ENCODE assay signal across 11 cellular contexts in genomic region chr20:58127731-58128130, GRCh38.
DNase-seq lines count a peak whose midpoint lies in the region; ATAC-seq and TF ChIP-seq lines count a peak whose summit lies in the region.
"Had no signal": no experiment of that assay in that cellular context is flagged by ENCODE, and none has a peak within 500 bp of the region (broad histone marks: within the 10 kb centered on the region; RNA-seq: fewer than 3 reads in every experiment).

No MANE protein-coding gene starts in this region.

- peak; percentile 46 for DNase-seq in EH (ENCODE audit: low read depth)
- peak; percentile 64 to 80 for DNase-seq in NCI-H2081 (lab: John Stamatoyannopoulos, UW)
- peak; percentile 79 for DNase-seq in choroid plexus epithelial cell (ENCODE audit: low read depth)
- no peak for DNase-seq in neural crest cell (ENCODE audit: low read depth, low spot score)
- DNase-seq in NCI-H1694 treated with DMSO at 0.1 percent for 48 hours (lab: John Stamatoyannopoulos, UW), result no peak
- DNase-seq in T-helper 2 cell treated with Interferon-gamma antibody and Interleukin-4, amounts not matched to agents 5 μg/mL and 100 μg/mL, for 36 hours (ENCODE audit: low spot score), result no peak
- no peak for DNase-seq in germinal center (ENCODE audit: low spot score)
- DNase-seq: NCI-H1105 treated with DMSO at 0.1 percent for 48 hours, spleen had no signal

- H3K4me3 Mint-ChIP-seq in neural crest cell, result no peak overlapping the region
- H3K4me3 Mint-ChIP-seq in T-helper 2 cell treated with Interferon-gamma antibody and Interleukin-4, amounts not matched to agents 5 μg/mL and 100 μg/mL, for 36 hours, result no peak overlapping the region
- H3K4me3 Mint-ChIP-seq: dendritic cell treated with granulocyte-macrophage colony-stimulating factor and Interleukin-4, amounts not matched to agents 40 ng/mL and 50 ng/mL, for 4 days had no signal

- H3K36me3 Mint-ChIP-seq in neural crest cell (ENCODE audit: low read depth), result no peaks in the 10 kb centered on the region
- no peaks in the 10 kb centered on the region for H3K36me3 Mint-ChIP-seq in T-helper 2 cell treated with Interferon-gamma antibody and Interleukin-4, amounts not matched to agents 5 μg/mL and 100 μg/mL, for 36 hours (ENCODE audit: low read depth)

- H3K4me3 ChIP-seq in choroid plexus epithelial cell (ENCODE audit: low read depth, low read length), result no peak overlapping the region
- H3K4me3 ChIP-seq: spleen had no signal

- ATAC-seq in HG03175 (IDR thresholded peaks at IDR 0.05; ENCODE audit: unreplicated experiment), result no peak

- peak overlapping the region; percentile 47 for H3K27ac Mint-ChIP-seq in neural crest cell (ENCODE audit: unreplicated experiment)
- no peak overlapping the region for H3K27ac Mint-ChIP-seq in T-helper 2 cell treated with Interferon-gamma antibody and Interleukin-4, amounts not matched to agents 5 μg/mL and 100 μg/mL, for 36 hours
- H3K27ac Mint-ChIP-seq: dendritic cell treated with granulocyte-macrophage colony-stimulating factor and Interleukin-4, amounts not matched to agents 40 ng/mL and 50 ng/mL, for 4 days had no signal

- TF ChIP-seq CTCF in choroid plexus epithelial cell (conservative IDR thresholded peaks at IDR 0.05; ENCODE audit: low read depth, low read length) (no peak), neural crest cell (conservative IDR thresholded peaks at IDR 0.05) (no peak)

- peaks cover 41% of the 10 kb centered on the region for H3K4me1 Mint-ChIP-seq in neural crest cell
- H3K4me1 Mint-ChIP-seq in T-helper 2 cell treated with Interferon-gamma antibody and Interleukin-4, amounts not matched to agents 5 μg/mL and 100 μg/mL, for 36 hours (ENCODE audit: low read depth), result no peaks in the 10 kb centered on the region

- H3K27me3 Mint-ChIP-seq in neural crest cell (ENCODE audit: low read depth), result no peaks in the 10 kb centered on the region
- peaks cover 32% of the 10 kb centered on the region for H3K27me3 Mint-ChIP-seq in T-helper 2 cell treated with Interferon-gamma antibody and Interleukin-4, amounts not matched to agents 5 μg/mL and 100 μg/mL, for 36 hours (ENCODE audit: low read depth)

- peaks cover 10% of the 10 kb centered on the region for H3K9me3 Mint-ChIP-seq in neural crest cell
- H3K9me3 Mint-ChIP-seq in T-helper 2 cell treated with Interferon-gamma antibody and Interleukin-4, amounts not matched to agents 5 μg/mL and 100 μg/mL, for 36 hours, result peaks cover 19% of the 10 kb centered on the region
- H3K9me3 Mint-ChIP-seq: dendritic cell treated with granulocyte-macrophage colony-stimulating factor and Interleukin-4, amounts not matched to agents 40 ng/mL and 50 ng/mL, for 4 days had no signal

Comparison
In these comparisons a context has a peak if more than half of its experiments do, and no peak if none do; other contexts are left out.
1. DNase-seq: peak in EH (single experiment), NCI-H2081 (2 of 2) and choroid plexus epithelial cell (single experiment); none in neural crest cell (single experiment), NCI-H1694 treated with DMSO at 0.1 percent for 48 hours (single experiment), T-helper 2 cell treated with Interferon-gamma antibody and Interleukin-4, amounts not matched to agents 5 μg/mL and 100 μg/mL, for 36 hours (single experiment) and germinal center (single experiment).